27 cellular contexts compared by ENCODE assay signal in the genomic region with DNA sequence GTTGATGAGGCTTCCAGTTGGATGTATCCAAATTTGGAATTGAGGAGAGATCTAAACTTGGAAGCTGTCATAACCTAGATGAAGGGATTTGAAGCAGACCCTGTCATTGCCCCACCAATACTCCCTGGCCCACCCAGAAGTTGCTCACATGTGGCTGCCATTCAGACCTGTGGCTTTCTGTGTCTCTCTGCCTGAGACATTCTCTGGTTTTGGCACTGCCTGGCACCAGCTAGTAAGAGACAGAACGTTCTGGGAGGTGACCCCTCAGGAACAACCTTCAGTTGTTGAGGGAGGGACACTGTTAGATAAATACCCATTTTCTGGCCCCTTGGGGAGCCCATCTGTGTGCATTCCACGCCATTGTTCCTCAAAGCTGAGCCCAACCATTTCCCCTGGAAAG.
"Had no signal": no experiment of that assay in that cellular context is flagged by ENCODE, and none has a peak within 500 bp of the region (broad histone marks: within the 10 kb centered on the region; RNA-seq: fewer than 3 reads in every experiment).

No MANE protein-coding gene starts in this region.

- H3K9me3 Mint-ChIP-seq: stimulated activated effector memory CD8-positive, alpha-beta T cell treated with anti-CD3 and anti-CD28 coated beads, Interleukin-12 subunit alpha, Interleukin-12 subunit beta, amount 100 ng/mL, for 72 hours had no signal

- H3K4me3 ChIP-seq: neural progenitor cell, ovary, psoas muscle, right lobe of liver, sigmoid colon, stomach, thoracic aorta, thyroid gland, tibial nerve, upper lobe of left lung, vagina had no signal

- H3K27me3 ChIP-seq: neural progenitor cell, ovary, right lobe of liver, sigmoid colon, stomach, thyroid gland, tibial nerve, upper lobe of left lung, vagina had no signal

- H3K4me1 ChIP-seq: neural progenitor cell, parathyroid adenoma, psoas muscle, right lobe of liver, sigmoid colon, stomach, tibial nerve, upper lobe of left lung, vagina had no signal

- H3K36me3 ChIP-seq: neural progenitor cell, ovary, right lobe of liver, sigmoid colon, stomach, thoracic aorta, thyroid gland, tibial nerve, upper lobe of left lung, vagina had no signal

- H3K27ac Mint-ChIP-seq: naive thymus-derived CD8-positive, alpha-beta T cell; natural killer cell treated with Interleukin-12 subunit alpha and Interleukin-12 subunit beta and Interleukin-15 and Interleukin-18, amount 100 ng/mL, for 72 hours; neural progenitor cell; progenitor cell of endocrine pancreas; stimulated activated effector memory CD8-positive, alpha-beta T cell treated with anti-CD3 and anti-CD28 coated beads, Interleukin-12 subunit alpha, Interleukin-12 subunit beta, amount 100 ng/mL, for 72 hours; stimulated activated naive B cell treated with anti-CD40 and anti-IgM and Interleukin-4, amounts not matched to agents 10 μg/mL and 1 μg/mL and 100 μg/mL, for 72 hours; stimulated activated naive CD8-positive, alpha-beta T cell treated with anti-CD3 and anti-CD28 coated beads, Interleukin-15, Interleukin-2, amounts not matched to agents 100 ng/mL and 50 ng/mL, for 24 hours had no signal

- H3K4me2 ChIP-seq: neural progenitor cell had no signal

- H3K27me3 Mint-ChIP-seq: stimulated activated naive B cell treated with anti-CD40 and anti-IgM and Interleukin-4, amounts not matched to agents 10 μg/mL and 1 μg/mL and 100 μg/mL, for 72 hours had no signal

- DNase-seq: naive thymus-derived CD8-positive, alpha-beta T cell; ovary; posterior cingulate gyrus; psoas muscle; right cardiac atrium; right lobe of liver; sigmoid colon; small intestine; stimulated activated CD4-positive, alpha-beta T cell treated with anti-CD3 and anti-CD28 coated beads, Interleukin-15, amount 100 ng/mL, for 24 hours; stimulated activated CD4-positive, alpha-beta T cell treated with anti-CD3 and anti-CD28 coated beads, Interleukin-2, amount 100 ng/mL, for 24 hours; stimulated activated CD4-positive, alpha-beta T cell treated with anti-CD3 and anti-CD28 coated beads, Interleukin-2, amount 100 ng/mL, for 48 hours; stimulated activated CD4-positive, alpha-beta T cell treated with anti-CD3 and anti-CD28 coated beads, Interleukin-4, amount 100 ng/mL, for 24 hours; stimulated activated naive B cell treated with anti-CD40 and anti-IgM and Interleukin-4, amounts not matched to agents 10 μg/mL and 1 μg/mL and 100 μg/mL, for 72 hours; stimulated activated naive CD4-positive, alpha-beta T cell treated with Interleukin-2 at 50 U/mL for 16 hours; stomach; thyroid gland; trophoblast cell; upper lobe of left lung had no signal

- H3K4me1 Mint-ChIP-seq: naive thymus-derived CD8-positive, alpha-beta T cell; neural progenitor cell; stimulated activated effector memory CD8-positive, alpha-beta T cell treated with anti-CD3 and anti-CD28 coated beads, Interleukin-12 subunit alpha, Interleukin-12 subunit beta, amount 100 ng/mL, for 72 hours; stimulated activated naive B cell treated with anti-CD40 and anti-IgM and Interleukin-4, amounts not matched to agents 10 μg/mL and 1 μg/mL and 100 μg/mL, for 72 hours had no signal

- H2AFZ ChIP-seq: neural progenitor cell, parathyroid adenoma had no signal

- H3K36me3 Mint-ChIP-seq: natural killer cell treated with Interleukin-12 subunit alpha and Interleukin-12 subunit beta and Interleukin-15 and Interleukin-18, amount 100 ng/mL, for 72 hours; neural progenitor cell; stimulated activated effector memory CD8-positive, alpha-beta T cell treated with anti-CD3 and anti-CD28 coated beads, Interleukin-12 subunit alpha, Interleukin-12 subunit beta, amount 100 ng/mL, for 72 hours; stimulated activated naive B cell treated with anti-CD40 and anti-IgM and Interleukin-4, amounts not matched to agents 10 μg/mL and 1 μg/mL and 100 μg/mL, for 72 hours had no signal

- H3K27ac ChIP-seq: neural progenitor cell, ovary, parathyroid adenoma, psoas muscle, right lobe of liver, sigmoid colon, stomach, thoracic aorta, thyroid gland, tibial nerve, upper lobe of left lung, vagina had no signal

- H3K9ac ChIP-seq: neural progenitor cell, parathyroid adenoma had no signal

- H3K4me3 Mint-ChIP-seq: naive thymus-derived CD8-positive, alpha-beta T cell; natural killer cell treated with Interleukin-12 subunit alpha and Interleukin-12 subunit beta and Interleukin-15 and Interleukin-18, amount 100 ng/mL, for 72 hours; neural progenitor cell; stimulated activated effector memory CD8-positive, alpha-beta T cell treated with anti-CD3 and anti-CD28 coated beads, Interleukin-12 subunit alpha, Interleukin-12 subunit beta, amount 100 ng/mL, for 72 hours; stimulated activated naive B cell treated with anti-CD40 and anti-IgM and Interleukin-4, amounts not matched to agents 10 μg/mL and 1 μg/mL and 100 μg/mL, for 72 hours; stimulated activated naive CD8-positive, alpha-beta T cell treated with anti-CD3 and anti-CD28 coated beads, Interleukin-15, Interleukin-2, amounts not matched to agents 100 ng/mL and 50 ng/mL, for 24 hours had no signal

- ATAC-seq: naive thymus-derived CD8-positive, alpha-beta T cell; psoas muscle; right cardiac atrium; right lobe of liver; stimulated activated effector memory CD8-positive, alpha-beta T cell treated with anti-CD3 and anti-CD28 coated beads, Interleukin-12 subunit alpha, Interleukin-12 subunit beta, amount 100 ng/mL, for 72 hours; stimulated activated naive B cell treated with anti-CD40 and anti-IgM and Interleukin-4, amounts not matched to agents 10 μg/mL and 1 μg/mL and 100 μg/mL, for 72 hours had no signal

- H3K9me3 ChIP-seq: ovary, psoas muscle, right lobe of liver, sigmoid colon, thoracic aorta, thyroid gland, vagina had no signal
